1 cellular context compared by ENCODE assay signal in the genomic region with DNA sequence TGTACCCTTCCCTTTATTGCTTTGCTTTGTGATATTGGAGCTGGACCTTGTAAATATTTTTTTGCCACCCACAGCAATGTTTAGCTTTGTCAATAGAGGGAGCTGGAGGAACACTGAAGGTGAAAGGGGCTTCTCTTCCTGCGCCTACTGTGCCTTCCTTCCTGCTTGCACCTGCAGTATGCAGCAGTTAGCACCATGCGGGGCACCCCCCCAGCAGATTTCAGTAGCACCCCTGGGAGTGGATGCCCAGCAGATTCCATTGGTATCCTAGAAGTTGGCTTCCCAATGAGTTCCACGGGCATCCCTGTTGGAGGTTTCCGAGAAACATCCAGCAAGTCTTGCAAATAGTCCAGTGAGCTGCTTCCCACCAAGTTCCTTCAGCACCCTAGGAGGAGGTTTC.
TF ChIP-seq lines count a peak whose summit lies in the region.

No MANE protein-coding gene starts in this region.

TF ChIP-seq in HEK293, 187 proteins besides CTCF, POLR2A, EP300 and RAD21 (continued from another document):
- TF ChIP-seq, protein P1, sequence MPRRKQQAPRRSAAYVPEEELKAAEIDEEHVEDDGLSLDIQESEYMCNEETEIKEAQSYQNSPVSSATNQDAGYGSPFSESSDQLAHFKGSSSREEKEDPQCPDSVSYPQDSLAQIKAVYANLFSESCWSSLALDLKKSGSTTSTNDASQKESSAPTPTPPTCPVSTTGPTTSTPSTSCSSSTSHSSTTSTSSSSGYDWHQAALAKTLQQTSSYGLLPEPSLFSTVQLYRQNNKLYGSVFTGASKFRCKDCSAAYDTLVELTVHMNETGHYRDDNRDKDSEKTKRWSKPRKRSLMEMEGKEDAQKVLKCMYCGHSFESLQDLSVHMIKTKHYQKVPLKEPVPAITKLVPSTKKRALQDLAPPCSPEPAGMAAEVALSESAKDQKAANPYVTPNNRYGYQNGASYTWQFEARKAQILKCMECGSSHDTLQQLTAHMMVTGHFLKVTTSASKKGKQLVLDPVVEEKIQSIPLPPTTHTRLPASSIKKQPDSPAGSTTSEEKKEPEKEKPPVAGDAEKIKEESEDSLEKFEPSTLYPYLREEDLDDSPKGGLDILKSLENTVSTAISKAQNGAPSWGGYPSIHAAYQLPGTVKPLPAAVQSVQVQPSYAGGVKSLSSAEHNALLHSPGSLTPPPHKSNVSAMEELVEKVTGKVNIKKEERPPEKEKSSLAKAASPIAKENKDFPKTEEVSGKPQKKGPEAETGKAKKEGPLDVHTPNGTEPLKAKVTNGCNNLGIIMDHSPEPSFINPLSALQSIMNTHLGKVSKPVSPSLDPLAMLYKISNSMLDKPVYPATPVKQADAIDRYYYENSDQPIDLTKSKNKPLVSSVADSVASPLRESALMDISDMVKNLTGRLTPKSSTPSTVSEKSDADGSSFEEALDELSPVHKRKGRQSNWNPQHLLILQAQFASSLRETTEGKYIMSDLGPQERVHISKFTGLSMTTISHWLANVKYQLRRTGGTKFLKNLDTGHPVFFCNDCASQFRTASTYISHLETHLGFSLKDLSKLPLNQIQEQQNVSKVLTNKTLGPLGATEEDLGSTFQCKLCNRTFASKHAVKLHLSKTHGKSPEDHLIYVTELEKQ (tag by site-specific recombination; IDR thresholded peaks at IDR 0.05; ENCODE audit: borderline replicate concordance): no peak
- TF ChIP-seq ZBTB21 (tag by site-specific recombination; IDR thresholded peaks at IDR 0.05): no peak
- no peak for TF ChIP-seq ZNF777 (tag by site-specific recombination; IDR thresholded peaks at IDR 0.05; ENCODE audit: borderline replicate concordance)
- no peak for TF ChIP-seq MYNN (tag by site-specific recombination; IDR thresholded peaks at IDR 0.05; ENCODE audit: borderline replicate concordance)
- TF ChIP-seq ZNF473 (tag by site-specific recombination; IDR thresholded peaks at IDR 0.05): no peak
- TF ChIP-seq, protein P2, sequence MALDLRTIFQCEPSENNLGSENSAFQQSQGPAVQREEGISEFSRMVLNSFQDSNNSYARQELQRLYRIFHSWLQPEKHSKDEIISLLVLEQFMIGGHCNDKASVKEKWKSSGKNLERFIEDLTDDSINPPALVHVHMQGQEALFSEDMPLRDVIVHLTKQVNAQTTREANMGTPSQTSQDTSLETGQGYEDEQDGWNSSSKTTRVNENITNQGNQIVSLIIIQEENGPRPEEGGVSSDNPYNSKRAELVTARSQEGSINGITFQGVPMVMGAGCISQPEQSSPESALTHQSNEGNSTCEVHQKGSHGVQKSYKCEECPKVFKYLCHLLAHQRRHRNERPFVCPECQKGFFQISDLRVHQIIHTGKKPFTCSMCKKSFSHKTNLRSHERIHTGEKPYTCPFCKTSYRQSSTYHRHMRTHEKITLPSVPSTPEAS (tag by site-specific recombination; IDR thresholded peaks at IDR 0.05): no peak
- TF ChIP-seq GLIS1 (tag by site-specific recombination; IDR thresholded peaks at IDR 0.05): peak; percentile 24; the same call in 1 of the 2 replicates
- TF ChIP-seq GLIS2 (tag by site-specific recombination; IDR thresholded peaks at IDR 0.05): peak; percentile 81
- TF ChIP-seq ZNF169 (tag by site-specific recombination; IDR thresholded peaks at IDR 0.05): no peak
- no peak for TF ChIP-seq ZNF311 (tag by site-specific recombination; IDR thresholded peaks at IDR 0.05; ENCODE audit: borderline replicate concordance)
- TF ChIP-seq, protein P3, sequence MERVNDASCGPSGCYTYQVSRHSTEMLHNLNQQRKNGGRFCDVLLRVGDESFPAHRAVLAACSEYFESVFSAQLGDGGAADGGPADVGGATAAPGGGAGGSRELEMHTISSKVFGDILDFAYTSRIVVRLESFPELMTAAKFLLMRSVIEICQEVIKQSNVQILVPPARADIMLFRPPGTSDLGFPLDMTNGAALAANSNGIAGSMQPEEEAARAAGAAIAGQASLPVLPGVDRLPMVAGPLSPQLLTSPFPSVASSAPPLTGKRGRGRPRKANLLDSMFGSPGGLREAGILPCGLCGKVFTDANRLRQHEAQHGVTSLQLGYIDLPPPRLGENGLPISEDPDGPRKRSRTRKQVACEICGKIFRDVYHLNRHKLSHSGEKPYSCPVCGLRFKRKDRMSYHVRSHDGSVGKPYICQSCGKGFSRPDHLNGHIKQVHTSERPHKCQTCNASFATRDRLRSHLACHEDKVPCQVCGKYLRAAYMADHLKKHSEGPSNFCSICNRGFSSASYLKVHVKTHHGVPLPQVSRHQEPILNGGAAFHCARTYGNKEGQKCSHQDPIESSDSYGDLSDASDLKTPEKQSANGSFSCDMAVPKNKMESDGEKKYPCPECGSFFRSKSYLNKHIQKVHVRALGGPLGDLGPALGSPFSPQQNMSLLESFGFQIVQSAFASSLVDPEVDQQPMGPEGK (tag by site-specific recombination; IDR thresholded peaks at IDR 0.05): peak; percentile 21; the same call in 1 of the 2 replicates
- TF ChIP-seq, protein P4, sequence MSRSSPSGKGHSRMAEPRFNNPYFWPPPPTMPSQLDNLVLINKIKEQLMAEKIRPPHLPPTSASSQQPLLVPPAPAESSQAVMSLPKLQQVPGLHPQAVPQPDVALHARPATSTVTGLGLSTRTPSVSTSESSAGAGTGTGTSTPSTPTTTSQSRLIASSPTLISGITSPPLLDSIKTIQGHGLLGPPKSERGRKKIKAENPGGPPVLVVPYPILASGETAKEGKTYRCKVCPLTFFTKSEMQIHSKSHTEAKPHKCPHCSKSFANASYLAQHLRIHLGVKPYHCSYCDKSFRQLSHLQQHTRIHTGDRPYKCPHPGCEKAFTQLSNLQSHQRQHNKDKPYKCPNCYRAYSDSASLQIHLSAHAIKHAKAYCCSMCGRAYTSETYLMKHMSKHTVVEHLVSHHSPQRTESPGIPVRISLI (tag by site-specific recombination; IDR thresholded peaks at IDR 0.05): no peak
- TF ChIP-seq ZNF10 (tag by site-specific recombination; IDR thresholded peaks at IDR 0.05): peak; percentile 49; the same call in 1 of the 2 replicates
- TF ChIP-seq ZNF133 (tag by site-specific recombination; IDR thresholded peaks at IDR 0.05): no peak
- TF ChIP-seq SP2 (tag by site-specific recombination; IDR thresholded peaks at IDR 0.05): no peak
- TF ChIP-seq ZFP69B (tag by site-specific recombination; IDR thresholded peaks at IDR 0.05): no peak
- TF ChIP-seq ZNF654 (tag by site-specific recombination; IDR thresholded peaks at IDR 0.05; ENCODE audit: low read depth): peak; percentile 97
